9 cellular contexts compared by ENCODE assay signal in genomic region chr6:125985522-125985921, GRCh38. TPM values are rescaled to one million over a fixed set of nuclear protein-coding genes. Genes with fewer than 3 reads are reported as not detected.
DNase-seq lines count a peak whose midpoint lies in the region; ATAC-seq and TF ChIP-seq lines count a peak whose summit lies in the region.
"Had no signal": no experiment of that assay in that cellular context is flagged by ENCODE, and none has a peak within 500 bp of the region (broad histone marks: within the 10 kb centered on the region; RNA-seq: fewer than 3 reads in every experiment).

No MANE protein-coding gene starts in this region.

- H3K79me1 ChIP-seq in IMR-90 (ENCODE audit: low read depth in 1 of 2, low read length in 2 of 2), result peaks cover 14 to 29% of the 10 kb centered on the region in 2 experiments; a peak in 3 of 4 replicates

- in situ Hi-C loops in IMR-90 (cut with MboI; ENCODE audit: low sequenced_read_pairs), result no loop called here

- peak overlapping the region; percentile 59; the same call in 1 of the 2 replicates for H4K5ac ChIP-seq in IMR-90 (ENCODE audit: low read depth, low read length)

- H4K8ac ChIP-seq in IMR-90 (ENCODE audit: low read depth in 2 of 2, low read length in 2 of 2), result peak overlapping the region in 1 of 2 experiments; percentile 78; a peak in 3 of 4 replicates

- no peak overlapping the region for H2AK9ac ChIP-seq in IMR-90 (replicated peaks; ENCODE audit: low read depth, low read length, poor library complexity)

- H2BK120ac ChIP-seq in IMR-90 (ENCODE audit: low read depth, low read length), result no peak overlapping the region

- peak overlapping the region in 4 of 11 experiments; percentile 73 to 78 (median 77); a peak in 6 of 22 replicates for H3K27ac ChIP-seq in BLaER1 treated with 17β-estradiol and CSF1 and Interleukin-3, amounts not matched to agents 10 nM and 100 nM
- no peak overlapping the region for H3K27ac ChIP-seq in IMR-90 (ENCODE audit: insufficient read depth, low read length)

- no peak for DNase-seq in IMR-90
- DNase-seq in choroid plexus epithelial cell (ENCODE audit: low read depth), result no peak
- no peak for DNase-seq in NCI-H526 treated with DMSO at 0.1 percent for 48 hours (lab: John Stamatoyannopoulos, UW)
- no peak for DNase-seq in hippocampal formation (lab: John Stamatoyannopoulos, UW)

- TF ChIP-seq POLR2A in IMR-90 (IDR thresholded peaks at IDR 0.05; ENCODE audit: low read depth, low read length), result no peak

- POLR2A ChIA-PET in IMR-90 (lab: Charles Lee; ENCODE audit: unreplicated experiment), result interaction anchor here (0.6 kb wide), 1 partner anchor 451 kb away, joined by 3 read pairs; no protein-coding TSS in a partner anchor

- no peaks in the 10 kb centered on the region for H3K36me3 Mint-ChIP-seq in nephron (ENCODE audit: low read depth)

- H3K9me1 ChIP-seq in IMR-90 (ENCODE audit: insufficient read depth, low read length), result peaks cover 11% of the 10 kb centered on the region; the same call in 1 of the 2 replicates

- no peaks in the 10 kb centered on the region for H4K20me1 ChIP-seq in BLaER1 treated with 17β-estradiol and CSF1 and Interleukin-3, amounts not matched to agents 10 nM and 100 nM
- no peaks in the 10 kb centered on the region for H4K20me1 ChIP-seq in IMR-90 (ENCODE audit: insufficient read depth, low read length)

- dilution Hi-C loops in IMR-90 (cut with HindIII; ENCODE audit: low sequenced_read_pairs, unreplicated experiment), result no loop called here

- H3K23ac ChIP-seq in IMR-90 (ENCODE audit: low read depth, low read length), result no peak overlapping the region

- H2BK5ac ChIP-seq in IMR-90 (ENCODE audit: low read depth, low read length, poor library complexity, severe bottlenecking), result no peak overlapping the region

- intact Hi-C loops in IMR-90 (cut with micrococcal nuclease), result no loop called here

- no peaks in the 10 kb centered on the region for H3K9me3 ChIP-seq in BLaER1 treated with 17β-estradiol and CSF1 and Interleukin-3, amounts not matched to agents 10 nM and 100 nM (replicated peaks in 1 of 11)
- no peaks in the 10 kb centered on the region for H3K9me3 ChIP-seq in IMR-90 (ENCODE audit: control insufficient read depth, insufficient read depth, low read length)

- no peak overlapping the region for H2AFZ ChIP-seq in IMR-90 (replicated peaks; ENCODE audit: low read length, poor library complexity)

- peak overlapping the region; percentile 96; the same call in 1 of the 2 replicates for H3K4ac ChIP-seq in IMR-90 (ENCODE audit: low read depth, low read length)

- CTCF ChIA-PET in IMR-90 (lab: Yijun Ruan, JAX), result interaction anchor here (1.0 kb wide), 1 partner anchor 11 kb away, joined by 3 read pairs; no protein-coding TSS in a partner anchor

- no peaks in the 10 kb centered on the region for H3K27me3 Mint-ChIP-seq in nephron (ENCODE audit: low read depth)
- H3K27me3 Mint-ChIP-seq: central memory CD8-positive, alpha-beta T cell had no signal

- no peak overlapping the region for H3K56ac ChIP-seq in IMR-90 (ENCODE audit: extremely low read depth, insufficient read depth, low read length)

- TF ChIP-seq CTCF in IMR-90 (conservative IDR thresholded peaks at IDR 0.05; ENCODE audit: low read depth, low read length), result no peak
- no peak for TF ChIP-seq CTCF in choroid plexus epithelial cell (conservative IDR thresholded peaks at IDR 0.05; ENCODE audit: low read depth, low read length)
- no peak for TF ChIP-seq CTCF in nephron (IDR thresholded peaks at IDR 0.05; ENCODE audit: unreplicated experiment in 3 of 3)

- H3K4me2 ChIP-seq in BLaER1 treated with 17β-estradiol and CSF1 and Interleukin-3, amounts not matched to agents 10 nM and 100 nM, result peak overlapping the region; percentile 70 to 90 (median 78)
- peak overlapping the region; percentile 93 for H3K4me2 ChIP-seq in IMR-90 (ENCODE audit: low read depth, low read length)

- peak overlapping the region; percentile 68 to 96 (median 78) for H3K4me3 ChIP-seq in BLaER1 treated with 17β-estradiol and CSF1 and Interleukin-3, amounts not matched to agents 10 nM and 100 nM
- H3K4me3 ChIP-seq in IMR-90 (ENCODE audit: insufficient read depth, low read depth, low read length), result peak overlapping the region; percentile 93
- H3K4me3 ChIP-seq in choroid plexus epithelial cell (ENCODE audit: low read depth, low read length), result peak overlapping the region; percentile 96

- H3K4me1 Mint-ChIP-seq in nephron, result peaks cover 8% of the 10 kb centered on the region
- H3K4me1 Mint-ChIP-seq: central memory CD8-positive, alpha-beta T cell had no signal

- ATAC-seq in IMR-90 (ENCODE audit: low read depth), result no peak
- ATAC-seq in GM18870 (IDR thresholded peaks at IDR 0.05; ENCODE audit: unreplicated experiment), result no peak
- ATAC-seq in GM21360 (IDR thresholded peaks at IDR 0.05; ENCODE audit: unreplicated experiment), result no peak

- TF ChIP-seq RAD21 in IMR-90 (IDR thresholded peaks at IDR 0.05; ENCODE audit: low read length), result no peak

- H3K27me3 ChIP-seq in BLaER1 treated with 17β-estradiol and CSF1 and Interleukin-3, amounts not matched to agents 10 nM and 100 nM, result no peaks in the 10 kb centered on the region
- no peaks in the 10 kb centered on the region for H3K27me3 ChIP-seq in IMR-90 (ENCODE audit: control insufficient read depth, insufficient read depth, low read length)

- no peak overlapping the region for H2AK5ac ChIP-seq in IMR-90 (ENCODE audit: low read depth, low read length)

- peaks cover 10 to 39% (median 21%) of the 10 kb centered on the region in 10 experiments; a peak in 19 of 20 replicates for H3K4me1 ChIP-seq in BLaER1 treated with 17β-estradiol and CSF1 and Interleukin-3, amounts not matched to agents 10 nM and 100 nM
- peaks cover 12% of the 10 kb centered on the region for H3K4me1 ChIP-seq in IMR-90 (ENCODE audit: control insufficient read depth, insufficient read depth, low read length)

- WGBS in IMR-90 (ENCODE audit: extremely low coverage in 2 of 2, insufficient read length in 1 of 2), 2 experiments, result no CpG with 5 or more reads among the region's 4 CpGs

- H2BK20ac ChIP-seq in IMR-90 (ENCODE audit: low read depth, low read length), result no peak overlapping the region

- H2BK15ac ChIP-seq in IMR-90 (ENCODE audit: low read depth, low read length), result no peak overlapping the region

- H3K9ac ChIP-seq in BLaER1 treated with 17β-estradiol and CSF1 and Interleukin-3, amounts not matched to agents 10 nM and 100 nM, result peak overlapping the region in 7 of 11 experiments; percentile 78 to 85 (median 79); a peak in 7 of 22 replicates
- 0 out of 2 replicates have a peak overlapping the region, but pooled peaks have one; percentile 85 for H3K9ac ChIP-seq in IMR-90 (ENCODE audit: low read depth, low read length)

- H3K27ac Mint-ChIP-seq in nephron, result no peak overlapping the region

- peaks cover 0 to 12% (median 0%) of the 10 kb centered on the region in 11 experiments; a peak in 2 of 22 replicates for H3K36me3 ChIP-seq in BLaER1 treated with 17β-estradiol and CSF1 and Interleukin-3, amounts not matched to agents 10 nM and 100 nM
- H3K36me3 ChIP-seq in IMR-90 (ENCODE audit: control insufficient read depth, insufficient read depth, low read length), result no peaks in the 10 kb centered on the region

- no peak overlapping the region for H3K14ac ChIP-seq in IMR-90 (replicated peaks; ENCODE audit: low read depth, low read length)

- no peaks in the 10 kb centered on the region for H3K9me3 Mint-ChIP-seq in nephron
- H3K9me3 Mint-ChIP-seq: central memory CD8-positive, alpha-beta T cell had no signal

- H3K4me3 Mint-ChIP-seq in nephron, result peak overlapping the region; percentile 19 to 66 (median 39)
- H3K4me3 Mint-ChIP-seq: central memory CD8-positive, alpha-beta T cell had no signal

- no TSS peak for BruUV-seq in IMR-90 (replicated peaks; lab: Mats Ljungman, UMichigan)

- H4K91ac ChIP-seq in IMR-90 (ENCODE audit: insufficient read depth, low read depth, low read length), result no peak overlapping the region

- H3K18ac ChIP-seq in IMR-90 (ENCODE audit: low read depth, low read length), result no peak overlapping the region

TF ChIP-seq in IMR-90, 13 proteins besides CTCF, POLR2A, EP300 and RAD21:
- no peak for TF ChIP-seq RFX5 (IDR thresholded peaks at IDR 0.05; ENCODE audit: low read depth, low read length)
- no peak for TF ChIP-seq MAZ (IDR thresholded peaks at IDR 0.05; ENCODE audit: borderline replicate concordance, low read depth, low read length)
- TF ChIP-seq, protein P1, sequence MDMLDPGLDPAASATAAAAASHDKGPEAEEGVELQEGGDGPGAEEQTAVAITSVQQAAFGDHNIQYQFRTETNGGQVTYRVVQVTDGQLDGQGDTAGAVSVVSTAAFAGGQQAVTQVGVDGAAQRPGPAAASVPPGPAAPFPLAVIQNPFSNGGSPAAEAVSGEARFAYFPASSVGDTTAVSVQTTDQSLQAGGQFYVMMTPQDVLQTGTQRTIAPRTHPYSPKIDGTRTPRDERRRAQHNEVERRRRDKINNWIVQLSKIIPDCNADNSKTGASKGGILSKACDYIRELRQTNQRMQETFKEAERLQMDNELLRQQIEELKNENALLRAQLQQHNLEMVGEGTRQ (IDR thresholded peaks at IDR 0.05; ENCODE audit: low read depth, low read length), result no peak
- TF ChIP-seq, protein P2, sequence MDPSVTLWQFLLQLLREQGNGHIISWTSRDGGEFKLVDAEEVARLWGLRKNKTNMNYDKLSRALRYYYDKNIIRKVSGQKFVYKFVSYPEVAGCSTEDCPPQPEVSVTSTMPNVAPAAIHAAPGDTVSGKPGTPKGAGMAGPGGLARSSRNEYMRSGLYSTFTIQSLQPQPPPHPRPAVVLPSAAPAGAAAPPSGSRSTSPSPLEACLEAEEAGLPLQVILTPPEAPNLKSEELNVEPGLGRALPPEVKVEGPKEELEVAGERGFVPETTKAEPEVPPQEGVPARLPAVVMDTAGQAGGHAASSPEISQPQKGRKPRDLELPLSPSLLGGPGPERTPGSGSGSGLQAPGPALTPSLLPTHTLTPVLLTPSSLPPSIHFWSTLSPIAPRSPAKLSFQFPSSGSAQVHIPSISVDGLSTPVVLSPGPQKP (IDR thresholded peaks at IDR 0.05; ENCODE audit: borderline replicate concordance, low read depth, low read length), result no peak
- no peak for TF ChIP-seq MXI1 (IDR thresholded peaks at IDR 0.05; ENCODE audit: borderline replicate concordance, low read depth, low read length)
- TF ChIP-seq SMC3 (IDR thresholded peaks at IDR 0.05; ENCODE audit: low read depth, low read length), result no peak
- no peak for TF ChIP-seq CHD1 (IDR thresholded peaks at IDR 0.05; ENCODE audit: low read depth, low read length)
- TF ChIP-seq FOS (IDR thresholded peaks at IDR 0.05; ENCODE audit: low read depth, low read length), result no peak
- no peak for TF ChIP-seq RCOR1 (IDR thresholded peaks at IDR 0.05; ENCODE audit: insufficient replicate concordance, low read length)
- no peak for TF ChIP-seq BHLHE40 (IDR thresholded peaks at IDR 0.05; ENCODE audit: low read depth, low read length)

RNA-seq across cellular contexts. Expression of gene TRMT11, which starts 0.8 kb away (rescaled TPM):
- total RNA-seq in IMR-90 (2012; rRNA removed), result 19.0 and 29.7 TPM in 2 replicates
- polyA plus RNA-seq in IMR-90 (2012; rRNA removed), result 10.9 and 14.3 TPM in 2 replicates
- 2.1 and 3.4 TPM in 2 replicates for polyA plus RNA-seq in IMR-90 (2012; cell fraction: cytosol; rRNA removed)
- 3.1 and 42.8 TPM in 2 replicates for polyA plus RNA-seq in IMR-90 (2012; cell fraction: nucleus; rRNA removed; ENCODE audit: low replicate concordance)

RNA-seq across cellular contexts. Expression of gene HINT3, which starts 29.0 kb away (rescaled TPM):
- total RNA-seq in IMR-90 (2012; rRNA removed), result 6.5 and 9.4 TPM in 2 replicates
- 2.3 and 3.4 TPM in 2 replicates for polyA plus RNA-seq in IMR-90 (2012; rRNA removed)
- polyA plus RNA-seq in IMR-90 (2012; cell fraction: cytosol; rRNA removed), result 2.0 and 2.6 TPM in 2 replicates
- 0.77 and 1.2 TPM in 2 replicates for polyA plus RNA-seq in IMR-90 (2012; cell fraction: nucleus; rRNA removed; ENCODE audit: low replicate concordance)
